ENCODE assay signal across 8 cellular contexts in the genomic region with DNA sequence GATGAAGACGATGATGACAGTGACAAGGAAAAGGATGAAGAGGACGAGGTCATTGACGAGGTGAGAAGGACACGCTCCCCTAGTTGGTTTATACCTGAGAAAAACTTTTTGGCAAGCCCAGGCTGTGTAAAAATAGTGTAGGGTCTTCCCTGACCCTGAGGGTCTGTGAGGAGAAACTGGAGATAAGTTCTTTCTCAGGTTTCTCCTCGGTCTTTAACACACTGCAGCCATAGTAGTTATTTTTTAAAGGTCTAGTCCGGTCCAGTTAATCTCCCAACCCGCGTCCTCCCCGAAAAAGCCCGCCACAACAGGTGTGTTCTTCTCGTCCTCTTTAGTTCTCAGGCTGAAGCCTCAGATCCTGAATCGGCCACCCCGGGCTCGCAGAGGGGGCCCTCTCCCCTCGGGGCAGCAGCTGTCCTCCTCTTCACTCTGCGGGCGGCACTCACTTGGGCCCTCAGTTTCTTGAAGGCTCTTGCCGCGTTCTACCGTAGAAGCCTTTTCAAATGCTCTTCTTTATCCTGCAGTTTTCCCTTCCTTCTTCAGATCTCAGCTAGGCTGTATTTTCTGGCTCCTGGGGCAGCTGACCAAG. TPM values are rescaled to one million over a fixed set of nuclear protein-coding genes. Genes with fewer than 3 reads are reported as not detected.
DNase-seq lines count a peak whose midpoint lies in the region; ATAC-seq and TF ChIP-seq lines count a peak whose summit lies in the region.

No MANE protein-coding gene starts in this region.

- H3K27ac Mint-ChIP-seq in nephron progenitor cell = no peak overlapping the region

- peak overlapping the region; percentile 76 to 100 (median 93) for H3K4me3 ChIP-seq in heart right ventricle
- peak overlapping the region; percentile 98 for H3K4me3 ChIP-seq in OCI-LY3 (ENCODE audit: low read length)
- H3K4me3 ChIP-seq in coronary artery = peak overlapping the region; percentile 88

- no peaks in the 10 kb centered on the region for H3K9me3 ChIP-seq in heart right ventricle
- no peaks in the 10 kb centered on the region for H3K9me3 ChIP-seq in OCI-LY3 (ENCODE audit: insufficient read depth, low read length)

- peaks cover 14% of the 10 kb centered on the region for H3K36me3 Mint-ChIP-seq in nephron progenitor cell (ENCODE audit: low read depth)

- H3K27me3 ChIP-seq in heart right ventricle = no peaks in the 10 kb centered on the region
- no peaks in the 10 kb centered on the region for H3K27me3 ChIP-seq in OCI-LY3 (ENCODE audit: low read depth, low read length)

- H3K9me3 Mint-ChIP-seq in nephron progenitor cell = no peaks in the 10 kb centered on the region

- DNase-seq in heart right ventricle (no peak), Right ventricle myocardium superior (no peak), coronary artery (ENCODE audit: low spot score) (no peak), nephron progenitor cell (peak; percentile 35), hypothalamus (lab: John Stamatoyannopoulos, UW) (no peak), germinal center (ENCODE audit: low spot score) (no peak)

- H3K4me1 ChIP-seq in heart right ventricle (peaks cover 15 to 47% (median 32%) of the 10 kb centered on the region in 9 donors), OCI-LY3 (ENCODE audit: low read length) (peaks cover 17% of the 10 kb centered on the region)

- H2AFZ ChIP-seq in OCI-LY3 (ENCODE audit: low read depth, low read length) = peak overlapping the region; percentile 86; the same call in 1 of the 2 replicates

- peak overlapping the region; percentile 80 to 99 (median 91) for H3K27ac ChIP-seq in heart right ventricle
- H3K27ac ChIP-seq in OCI-LY3 (ENCODE audit: low read length) = peak overlapping the region; percentile 70
- peak overlapping the region; percentile 81 to 94 for H3K27ac ChIP-seq in coronary artery

- peaks cover 0 to 42% (median 22%) of the 10 kb centered on the region in 9 donors for H3K36me3 ChIP-seq in heart right ventricle
- H3K36me3 ChIP-seq in OCI-LY3 (replicated peaks; ENCODE audit: low read depth, low read length) = peaks cover 15% of the 10 kb centered on the region

- peak overlapping the region; percentile 84 for H3K4me2 ChIP-seq in OCI-LY3 (ENCODE audit: low read length)

- WGBS in heart right ventricle, 2 donors = 0 to 1% methylated on average over 20 of the region's 20 CpGs

- ATAC-seq in heart right ventricle = peak in 4 of 8 donors; percentile 3 to 23 (median 10)
- no peak for ATAC-seq in Right ventricle myocardium superior (ENCODE audit: poor library complexity)
- no peak for ATAC-seq in HG02571 (IDR thresholded peaks at IDR 0.05; ENCODE audit: unreplicated experiment)

- TF ChIP-seq CTCF in heart right ventricle (IDR thresholded peaks at IDR 0.05) (no peak), OCI-LY3 (IDR thresholded peaks at IDR 0.05; ENCODE audit: low read depth, low read length) (no peak), coronary artery (IDR thresholded peaks at IDR 0.05) (no peak), nephron progenitor cell (IDR thresholded peaks at IDR 0.05) (no peak)

- intact Hi-C loops in heart right ventricle (cut with DNase I) = loop anchor here in 4 of 10 donors (5.0 to 10.0 kb wide), 3 partner anchors 99 to 656 kb away; no protein-coding TSS in a partner anchor
- intact Hi-C loops in Right ventricle myocardium superior (cut with DNase I) = loop anchor here (10.0 kb wide), 1 partner anchor 89 kb away; no protein-coding TSS in a partner anchor

- H4K20me1 ChIP-seq in OCI-LY3 (ENCODE audit: insufficient read depth, low read length) = 0 out of 2 replicates have a peak, but pooled peaks cover 6% of the 10 kb centered on the region

- H3K27me3 Mint-ChIP-seq in nephron progenitor cell (ENCODE audit: low read depth, poor library complexity) = no peaks in the 10 kb centered on the region

- peaks cover 73% of the 10 kb centered on the region for H3K79me2 ChIP-seq in OCI-LY3 (ENCODE audit: low read length)

- H3K9ac ChIP-seq in OCI-LY3 (ENCODE audit: low read length) = peak overlapping the region; percentile 83

- H3K4me3 Mint-ChIP-seq in nephron progenitor cell = no peak overlapping the region

- H3K4me1 Mint-ChIP-seq in nephron progenitor cell = peaks cover 9% of the 10 kb centered on the region

RNA-seq across cellular contexts. Expression of a gene that starts 0.4 kb away (rescaled TPM):
- total RNA-seq in heart right ventricle (10 to 100 TPM; 35.6 to 53.1 (median 44.3) TPM), Right ventricle myocardium superior (38.4 TPM)
- polyA plus RNA-seq in heart right ventricle = 10 to 100 TPM; 56.1 to 67.0 TPM

RNA-seq across cellular contexts. Expression of a gene that starts 0.7 kb away (rescaled TPM):
- total RNA-seq in heart right ventricle = 10 to 100 TPM; 53.5 to 84.3 (median 70.8) TPM
- polyA plus RNA-seq in heart right ventricle = 10 to 100 TPM; 42.5 to 83.5 TPM
- total RNA-seq in Right ventricle myocardium superior = 73.9 TPM

RNA-seq across cellular contexts. Expression of a gene that starts 48.1 kb away (rescaled TPM):
- total RNA-seq in heart right ventricle (under 1 TPM in 3 of 10 donors, not detected in 7; 0.12 to 0.15 (median 0.15) TPM), Right ventricle myocardium superior (not detected)
- under 1 TPM; 0.06 to 0.22 TPM for polyA plus RNA-seq in heart right ventricle

RNA-seq across cellular contexts. Expression of a gene that starts 57.3 kb away (rescaled TPM):
- total RNA-seq in heart right ventricle = 10 to 100 TPM; 40.2 to 81.7 (median 49.6) TPM
- polyA plus RNA-seq in heart right ventricle = 10 to 100 TPM; 15.8 to 38.2 TPM
- 45.2 TPM for total RNA-seq in Right ventricle myocardium superior
